ENCODE assay signal across 1 cellular context in the genomic region with DNA sequence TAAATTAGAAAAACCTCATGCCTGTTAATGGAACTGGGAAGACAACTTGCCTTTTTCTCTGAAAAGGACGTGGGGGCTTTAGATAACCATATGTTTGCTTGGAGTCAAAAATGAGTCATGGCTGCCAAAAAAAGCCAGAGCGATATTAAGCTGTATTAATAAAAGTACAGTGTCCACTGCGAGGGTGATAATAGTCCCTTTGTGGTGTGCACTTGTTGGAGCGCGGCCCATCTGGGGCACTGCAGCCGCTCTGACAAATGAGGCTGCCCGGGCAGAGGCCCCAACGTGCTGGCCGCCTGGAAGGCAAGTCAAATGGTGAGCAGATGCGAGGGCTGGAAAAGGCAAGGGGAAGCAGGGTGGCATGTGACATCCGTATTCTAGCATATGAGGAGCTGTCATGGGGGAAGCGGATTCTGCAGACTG.
TF ChIP-seq lines count a peak whose summit lies in the region.

No MANE protein-coding gene starts in this region.

TF ChIP-seq in SK-N-SH treated with all-trans-retinoic acid at 6 μM for 48 hours, 23 proteins besides CTCF, POLR2A, EP300 and RAD21 (continued from another document):
- TF ChIP-seq, protein P1, sequence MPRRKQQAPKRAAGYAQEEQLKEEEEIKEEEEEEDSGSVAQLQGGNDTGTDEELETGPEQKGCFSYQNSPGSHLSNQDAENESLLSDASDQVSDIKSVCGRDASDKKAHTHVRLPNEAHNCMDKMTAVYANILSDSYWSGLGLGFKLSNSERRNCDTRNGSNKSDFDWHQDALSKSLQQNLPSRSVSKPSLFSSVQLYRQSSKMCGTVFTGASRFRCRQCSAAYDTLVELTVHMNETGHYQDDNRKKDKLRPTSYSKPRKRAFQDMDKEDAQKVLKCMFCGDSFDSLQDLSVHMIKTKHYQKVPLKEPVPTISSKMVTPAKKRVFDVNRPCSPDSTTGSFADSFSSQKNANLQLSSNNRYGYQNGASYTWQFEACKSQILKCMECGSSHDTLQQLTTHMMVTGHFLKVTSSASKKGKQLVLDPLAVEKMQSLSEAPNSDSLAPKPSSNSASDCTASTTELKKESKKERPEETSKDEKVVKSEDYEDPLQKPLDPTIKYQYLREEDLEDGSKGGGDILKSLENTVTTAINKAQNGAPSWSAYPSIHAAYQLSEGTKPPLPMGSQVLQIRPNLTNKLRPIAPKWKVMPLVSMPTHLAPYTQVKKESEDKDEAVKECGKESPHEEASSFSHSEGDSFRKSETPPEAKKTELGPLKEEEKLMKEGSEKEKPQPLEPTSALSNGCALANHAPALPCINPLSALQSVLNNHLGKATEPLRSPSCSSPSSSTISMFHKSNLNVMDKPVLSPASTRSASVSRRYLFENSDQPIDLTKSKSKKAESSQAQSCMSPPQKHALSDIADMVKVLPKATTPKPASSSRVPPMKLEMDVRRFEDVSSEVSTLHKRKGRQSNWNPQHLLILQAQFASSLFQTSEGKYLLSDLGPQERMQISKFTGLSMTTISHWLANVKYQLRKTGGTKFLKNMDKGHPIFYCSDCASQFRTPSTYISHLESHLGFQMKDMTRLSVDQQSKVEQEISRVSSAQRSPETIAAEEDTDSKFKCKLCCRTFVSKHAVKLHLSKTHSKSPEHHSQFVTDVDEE (CRISPR knock-in tag; IDR thresholded peaks at IDR 0.05) = peak; percentile 74; the same call in 1 of the 2 replicates
- TF ChIP-seq TOX (CRISPR knock-in tag; IDR thresholded peaks at IDR 0.05; ENCODE audit: borderline replicate concordance) (no peak), GLIS3 (CRISPR knock-in tag; IDR thresholded peaks at IDR 0.05) (no peak), TCF4 (CRISPR knock-in tag; IDR thresholded peaks at IDR 0.05; ENCODE audit: borderline replicate concordance) (peak; percentile 91)
TF ChIP-seq in SK-N-SH treated with all-trans-retinoic acid at 6 μM for 48 hours: peak in this region for 4.
